In genomic region chr15:90387534-90388461, GRCh38 we compare ENCODE assay signal across 8 cellular contexts. TPM values are rescaled to one million over a fixed set of nuclear protein-coding genes. Genes with fewer than 3 reads are reported as not detected.
DNase-seq lines count a peak whose midpoint lies in the region; ATAC-seq and TF ChIP-seq lines count a peak whose summit lies in the region.

A gene with protein sequence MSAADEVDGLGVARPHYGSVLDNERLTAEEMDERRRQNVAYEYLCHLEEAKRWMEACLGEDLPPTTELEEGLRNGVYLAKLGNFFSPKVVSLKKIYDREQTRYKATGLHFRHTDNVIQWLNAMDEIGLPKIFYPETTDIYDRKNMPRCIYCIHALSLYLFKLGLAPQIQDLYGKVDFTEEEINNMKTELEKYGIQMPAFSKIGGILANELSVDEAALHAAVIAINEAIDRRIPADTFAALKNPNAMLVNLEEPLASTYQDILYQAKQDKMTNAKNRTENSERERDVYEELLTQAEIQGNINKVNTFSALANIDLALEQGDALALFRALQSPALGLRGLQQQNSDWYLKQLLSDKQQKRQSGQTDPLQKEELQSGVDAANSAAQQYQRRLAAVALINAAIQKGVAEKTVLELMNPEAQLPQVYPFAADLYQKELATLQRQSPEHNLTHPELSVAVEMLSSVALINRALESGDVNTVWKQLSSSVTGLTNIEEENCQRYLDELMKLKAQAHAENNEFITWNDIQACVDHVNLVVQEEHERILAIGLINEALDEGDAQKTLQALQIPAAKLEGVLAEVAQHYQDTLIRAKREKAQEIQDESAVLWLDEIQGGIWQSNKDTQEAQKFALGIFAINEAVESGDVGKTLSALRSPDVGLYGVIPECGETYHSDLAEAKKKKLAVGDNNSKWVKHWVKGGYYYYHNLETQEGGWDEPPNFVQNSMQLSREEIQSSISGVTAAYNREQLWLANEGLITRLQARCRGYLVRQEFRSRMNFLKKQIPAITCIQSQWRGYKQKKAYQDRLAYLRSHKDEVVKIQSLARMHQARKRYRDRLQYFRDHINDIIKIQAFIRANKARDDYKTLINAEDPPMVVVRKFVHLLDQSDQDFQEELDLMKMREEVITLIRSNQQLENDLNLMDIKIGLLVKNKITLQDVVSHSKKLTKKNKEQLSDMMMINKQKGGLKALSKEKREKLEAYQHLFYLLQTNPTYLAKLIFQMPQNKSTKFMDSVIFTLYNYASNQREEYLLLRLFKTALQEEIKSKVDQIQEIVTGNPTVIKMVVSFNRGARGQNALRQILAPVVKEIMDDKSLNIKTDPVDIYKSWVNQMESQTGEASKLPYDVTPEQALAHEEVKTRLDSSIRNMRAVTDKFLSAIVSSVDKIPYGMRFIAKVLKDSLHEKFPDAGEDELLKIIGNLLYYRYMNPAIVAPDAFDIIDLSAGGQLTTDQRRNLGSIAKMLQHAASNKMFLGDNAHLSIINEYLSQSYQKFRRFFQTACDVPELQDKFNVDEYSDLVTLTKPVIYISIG (N-terminal part only) (plus strand): TSS chr15:90388242. CDS start chr15:90388342, 100 bp downstream.

- TSS peak; percentile 97 for BruUV-seq in PC-3 (replicated peaks; lab: Mats Ljungman, UMichigan)

- peaks cover 8% of the 10 kb centered on the region for H3K4me1 ChIP-seq in PC-3 (ENCODE audit: insufficient read depth, low read length)
- peaks cover 3 to 4% of the 10 kb centered on the region in 2 donors for H3K4me1 ChIP-seq in esophagus (ENCODE audit: control insufficient read depth in 2 of 2, insufficient read depth in 2 of 2, low read length in 1 of 2)
- peaks cover 34% of the 10 kb centered on the region for H3K4me1 ChIP-seq in muscle layer of colon (ENCODE audit: insufficient read depth, low read length)

- no peaks in the 10 kb centered on the region for H3K9me2 ChIP-seq in PC-3 (replicated peaks; ENCODE audit: low read length)

- TF ChIP-seq EP300 in Ishikawa (IDR thresholded peaks at IDR 0.05; ENCODE audit: borderline replicate concordance) = no peak

- peaks cover 44% of the 10 kb centered on the region for H3K79me2 ChIP-seq in PC-3 (ENCODE audit: low read length)

- CTCF ChIA-PET in PC-3 (lab: Charles Lee) = interaction anchor here (0.7 to 1.2 kb wide), 4 partner anchors 24 to 131 kb away, joined by 3 to 10 read pairs (median 4); no protein-coding TSS in a partner anchor

- H3K27me3 ChIP-seq in PC-3 (ENCODE audit: low read length) (no peaks in the 10 kb centered on the region), esophagus (ENCODE audit: control insufficient read depth in 1 of 2, insufficient read depth in 2 of 2, low read length in 2 of 2) (no peaks in the 10 kb centered on the region), muscle layer of colon (ENCODE audit: control insufficient read depth in 1 of 2, insufficient read depth in 2 of 2, low read length in 2 of 2) (no peaks in the 10 kb centered on the region)

- intact Hi-C loops in PC-3 (cut with micrococcal nuclease) = loop anchor here (1.0 to 5.0 kb wide), 3 partner anchors 15 to 35 kb away; partner anchors contain the start of gene ZNF774

- H3K36me3 ChIP-seq in PC-3 (ENCODE audit: low read depth, low read length) (peaks cover 19% of the 10 kb centered on the region), esophagus (ENCODE audit: control insufficient read depth in 2 of 2, insufficient read depth in 2 of 2, low read length in 1 of 2) (peaks cover 0 to 2% of the 10 kb centered on the region in 2 donors), muscle layer of colon (ENCODE audit: insufficient read depth, low read length) (peaks cover 12% of the 10 kb centered on the region)

- peak within 1 kb of the TSS; percentile 94 for H3K4me2 ChIP-seq in PC-3 (ENCODE audit: low read length)

- peak; percentile 93 for DNase-seq in DMS114 treated with DMSO at 0.1 percent for 48 hours (lab: John Stamatoyannopoulos, UW; ENCODE audit: unreplicated experiment)
- DNase-seq in PC-3 = peak; percentile 97
- peak; percentile 95 for DNase-seq in activated T-cell treated with anti-CD3 and anti-CD28 coated beads, Interleukin-2, amount 50 U/mL, for 1 hour
- peak; percentile 90 for DNase-seq in stimulated activated CD8-positive, alpha-beta memory T cell treated with anti-CD3 and anti-CD28 coated beads, Interleukin-7, amount 100 ng/mL, for 24 hours (ENCODE audit: low read depth)

- TF ChIP-seq CTCF in PC-3 (conservative IDR thresholded peaks at IDR 0.05; ENCODE audit: low read depth, low read length) = no peak

- H3K4me3 ChIP-seq in PC-3 (ENCODE audit: low read length) (peak within 1 kb of the TSS; percentile 97), esophagus (ENCODE audit: low read depth in 1 of 2, low read length in 2 of 2) (peak within 1 kb of the TSS; percentile 65 to 79), muscle layer of colon (ENCODE audit: low read depth in 1 of 2, low read length in 2 of 2) (peak within 1 kb of the TSS; percentile 67 to 88)

- WGBS in esophagus, 2 donors = 4 to 5% methylated on average over 58 to 62 of the region's 62 CpGs

- H3K9ac ChIP-seq in PC-3 (ENCODE audit: low read length) = peak within 1 kb of the TSS; percentile 91
- H3K9ac ChIP-seq in muscle layer of colon (ENCODE audit: low read length) = peak within 1 kb of the TSS; percentile 80

- ATAC-seq in GM21576 (IDR thresholded peaks at IDR 0.05; ENCODE audit: unreplicated experiment) = peak; percentile 92
- ATAC-seq in PC-3 = peak; percentile 97

- H3K9me3 ChIP-seq in PC-3 (ENCODE audit: low read length) (no peaks in the 10 kb centered on the region), esophagus (ENCODE audit: control insufficient read depth in 2 of 2, insufficient read depth in 1 of 2, low read depth in 1 of 2, low read length in 1 of 2) (no peaks in the 10 kb centered on the region), muscle layer of colon (ENCODE audit: low read length) (no peaks in the 10 kb centered on the region)

- POLR2A ChIA-PET in PC-3 (lab: Charles Lee; ENCODE audit: unreplicated experiment) = interaction anchor here (0.5 to 1.1 kb wide), 14 partner anchors 10 to 1268 kb away, joined by 3 to 20 read pairs (median 5); partner anchors contain the start of gene BLM

- H3K27ac ChIP-seq in PC-3 (ENCODE audit: low read length) = peak within 1 kb of the TSS; percentile 37
- H3K27ac ChIP-seq in esophagus (ENCODE audit: low read depth in 2 of 2, low read length in 1 of 2) = peak within 1 kb of the TSS; percentile 97 to 98
- H3K27ac ChIP-seq in muscle layer of colon (ENCODE audit: low read depth, low read length) = peak within 1 kb of the TSS; percentile 97

- TF ChIP-seq RAD21 in Ishikawa (IDR thresholded peaks at IDR 0.05; ENCODE audit: low read depth) = peak; percentile 3; the same call in 1 of the 2 replicates

- no peaks in the 10 kb centered on the region for H3F3A ChIP-seq in PC-3 (ENCODE audit: low read length, unreplicated experiment)

- H2AFZ ChIP-seq in PC-3 (ENCODE audit: low read length) = peak within 1 kb of the TSS; percentile 98

- peaks cover 12% of the 10 kb centered on the region; the same call in 1 of the 2 replicates for H4K20me1 ChIP-seq in PC-3 (ENCODE audit: low read length)

TF ChIP-seq in Ishikawa, 13 proteins besides CTCF, POLR2A, EP300 and RAD21:
- TF ChIP-seq ZBTB7A (IDR thresholded peaks at IDR 0.05; ENCODE audit: low read depth) = no peak
- TF ChIP-seq, protein P1, sequence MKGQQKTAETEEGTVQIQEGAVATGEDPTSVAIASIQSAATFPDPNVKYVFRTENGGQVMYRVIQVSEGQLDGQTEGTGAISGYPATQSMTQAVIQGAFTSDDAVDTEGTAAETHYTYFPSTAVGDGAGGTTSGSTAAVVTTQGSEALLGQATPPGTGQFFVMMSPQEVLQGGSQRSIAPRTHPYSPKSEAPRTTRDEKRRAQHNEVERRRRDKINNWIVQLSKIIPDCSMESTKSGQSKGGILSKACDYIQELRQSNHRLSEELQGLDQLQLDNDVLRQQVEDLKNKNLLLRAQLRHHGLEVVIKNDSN (IDR thresholded peaks at IDR 0.05) = no peak
- no peak for TF ChIP-seq FOXM1 (IDR thresholded peaks at IDR 0.05; ENCODE audit: borderline replicate concordance, low read depth)
- no peak for TF ChIP-seq TEAD4 (IDR thresholded peaks at IDR 0.05)
- peak; percentile 87 for TF ChIP-seq YY1 (IDR thresholded peaks at IDR 0.05; ENCODE audit: low read depth)
- TF ChIP-seq EGR1 (IDR thresholded peaks at IDR 0.05) = no peak
- TF ChIP-seq TAF1 (IDR thresholded peaks at IDR 0.05; ENCODE audit: low read depth) = peak; percentile 72
- TF ChIP-seq, protein P2, sequence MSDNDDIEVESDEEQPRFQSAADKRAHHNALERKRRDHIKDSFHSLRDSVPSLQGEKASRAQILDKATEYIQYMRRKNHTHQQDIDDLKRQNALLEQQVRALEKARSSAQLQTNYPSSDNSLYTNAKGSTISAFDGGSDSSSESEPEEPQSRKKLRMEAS (IDR thresholded peaks at IDR 0.05) = peak; percentile 54
- TF ChIP-seq NFIC (IDR thresholded peaks at IDR 0.05) = peak; percentile 35; the same call in 1 of the 2 replicates
- TF ChIP-seq CREB1 (IDR thresholded peaks at IDR 0.05; ENCODE audit: low read depth) = no peak
- TF ChIP-seq CEBPB (IDR thresholded peaks at IDR 0.05) = no peak
- no peak for TF ChIP-seq REST (IDR thresholded peaks at IDR 0.05; ENCODE audit: low read depth)
TF ChIP-seq in Ishikawa: peak in this region for 4.

RNA-seq across cellular contexts. Expression of the gene that starts here (rescaled TPM):
- 139 and 148 TPM in 2 replicates for total RNA-seq in PC-3 (2014; rRNA removed)
- 100 to 1,000 TPM in 1 of 2 donors, 10 to 100 TPM in 1; 68.4 to 106 TPM for polyA plus RNA-seq in esophagus

Comparison
In these comparisons a context has a peak if more than half of its experiments do, and no peak if none do; other contexts are left out.
1. Peak in every context shown above with its lines: DNase-seq, ATAC-seq, H3K4me3 ChIP-seq and H3K27ac ChIP-seq.
2. H3K27ac ChIP-seq: peak in every context shown above with its lines; median percentile 98 in esophagus; 97 in muscle layer of colon; 37 in PC-3.